In the genomic region with DNA sequence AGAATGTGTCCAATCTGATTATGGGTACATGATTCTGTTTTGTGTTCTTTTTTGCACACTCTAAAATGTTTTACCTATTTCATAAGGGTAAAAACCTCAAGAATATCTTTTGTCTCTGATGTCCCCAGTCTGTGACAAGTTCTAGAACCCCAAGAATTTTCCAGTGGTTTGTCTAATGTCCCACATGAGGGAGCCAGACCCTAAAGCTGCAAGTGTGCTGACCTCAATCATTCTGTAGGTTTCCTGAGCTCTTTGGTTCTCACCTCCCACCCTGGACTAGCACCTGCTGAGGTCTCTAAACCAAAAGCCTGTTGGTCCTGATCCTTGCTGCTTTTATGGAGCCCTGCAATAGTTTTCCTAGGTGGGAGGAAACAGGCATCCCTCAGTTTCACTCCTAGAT, we compare ENCODE assay signal across 2 cellular contexts.
TF ChIP-seq lines count a peak whose summit lies in the region.

No MANE protein-coding gene starts in this region.

TF ChIP-seq in liver, 16 proteins besides CTCF, POLR2A, EP300 and RAD21 (continued from another document):
- TF ChIP-seq, protein P1, sequence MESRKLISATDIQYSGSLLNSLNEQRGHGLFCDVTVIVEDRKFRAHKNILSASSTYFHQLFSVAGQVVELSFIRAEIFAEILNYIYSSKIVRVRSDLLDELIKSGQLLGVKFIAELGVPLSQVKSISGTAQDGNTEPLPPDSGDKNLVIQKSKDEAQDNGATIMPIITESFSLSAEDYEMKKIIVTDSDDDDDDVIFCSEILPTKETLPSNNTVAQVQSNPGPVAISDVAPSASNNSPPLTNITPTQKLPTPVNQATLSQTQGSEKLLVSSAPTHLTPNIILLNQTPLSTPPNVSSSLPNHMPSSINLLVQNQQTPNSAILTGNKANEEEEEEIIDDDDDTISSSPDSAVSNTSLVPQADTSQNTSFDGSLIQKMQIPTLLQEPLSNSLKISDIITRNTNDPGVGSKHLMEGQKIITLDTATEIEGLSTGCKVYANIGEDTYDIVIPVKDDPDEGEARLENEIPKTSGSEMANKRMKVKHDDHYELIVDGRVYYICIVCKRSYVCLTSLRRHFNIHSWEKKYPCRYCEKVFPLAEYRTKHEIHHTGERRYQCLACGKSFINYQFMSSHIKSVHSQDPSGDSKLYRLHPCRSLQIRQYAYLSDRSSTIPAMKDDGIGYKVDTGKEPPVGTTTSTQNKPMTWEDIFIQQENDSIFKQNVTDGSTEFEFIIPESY (IDR thresholded peaks at IDR 0.05), result no peak
- TF ChIP-seq EGR1 (IDR thresholded peaks at IDR 0.05; ENCODE audit: low read depth in 2 of 2) (no peak), SP1 (IDR thresholded peaks at IDR 0.05) (no peak)
- TF ChIP-seq, protein P2, sequence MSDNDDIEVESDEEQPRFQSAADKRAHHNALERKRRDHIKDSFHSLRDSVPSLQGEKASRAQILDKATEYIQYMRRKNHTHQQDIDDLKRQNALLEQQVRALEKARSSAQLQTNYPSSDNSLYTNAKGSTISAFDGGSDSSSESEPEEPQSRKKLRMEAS (IDR thresholded peaks at IDR 0.05), result no peak

TF ChIP-seq in HepG2, 621 proteins besides CTCF, POLR2A, EP300 and RAD21 (continued from another document):
- TF ChIP-seq HMGA1 (CRISPR knock-in tag; conservative IDR thresholded peaks at IDR 0.05) (no peak), MLLT10 (CRISPR knock-in tag; IDR thresholded peaks at IDR 0.05) (no peak), ZNF766 (CRISPR knock-in tag; IDR thresholded peaks at IDR 0.05; ENCODE audit: borderline replicate concordance) (no peak), PAX8 (CRISPR knock-in tag; IDR thresholded peaks at IDR 0.05; ENCODE audit: borderline replicate concordance) (no peak), ZNF343 (CRISPR knock-in tag; IDR thresholded peaks at IDR 0.05) (no peak)
